Comparison of ENCODE assay signal across 1 cellular context in genomic region chr18:62904396-62905285, GRCh38.
TF ChIP-seq lines count a peak whose summit lies in the region.

No MANE protein-coding gene starts in this region.

TF ChIP-seq in WTC11, 78 proteins besides CTCF, POLR2A, EP300 and RAD21 (continued from another document):
- TF ChIP-seq ERG (CRISPR knock-in tag; IDR thresholded peaks at IDR 0.05) = no peak
- TF ChIP-seq ZNF317 (CRISPR knock-in tag; IDR thresholded peaks at IDR 0.05; ENCODE audit: borderline replicate concordance, low read depth) = no peak
- TF ChIP-seq CBFB (CRISPR knock-in tag; IDR thresholded peaks at IDR 0.05; ENCODE audit: low read depth) = no peak
- TF ChIP-seq ZNF396 (CRISPR knock-in tag; IDR thresholded peaks at IDR 0.05; ENCODE audit: borderline replicate concordance) = no peak
- TF ChIP-seq ETV6 (CRISPR knock-in tag; IDR thresholded peaks at IDR 0.05) = no peak
- no peak for TF ChIP-seq AR (CRISPR knock-in tag; IDR thresholded peaks at IDR 0.05)
- no peak for TF ChIP-seq E2F5 (CRISPR knock-in tag; IDR thresholded peaks at IDR 0.05)
